Comparison of ENCODE assay signal across 19 cellular contexts in genomic region chr18:62848946-62849345, GRCh38.
"Had no signal": no experiment of that assay in that cellular context is flagged by ENCODE, and none has a peak within 500 bp of the region (broad histone marks: within the 10 kb centered on the region; RNA-seq: fewer than 3 reads in every experiment).

No MANE protein-coding gene starts in this region.

- H3K27ac Mint-ChIP-seq: activated CD4-positive, alpha-beta memory T cell treated with anti-CD3 and anti-CD28 coated beads, Interleukin-2, amount 10 ng/mL, durations not matched to agents 7 days and 5 days; activated naive CD8-positive, alpha-beta T cell treated with anti-CD3 and anti-CD28 coated beads, Interleukin-2, amount 10 ng/mL, durations not matched to agents 7 days and 5 days; activated T-cell treated with anti-CD3 and anti-CD28 coated beads, Interleukin-2, amount 50 U/mL, for 24 hours; activated T-helper 2 cell treated with anti-CD3 and anti-CD28 coated beads, Interferon-gamma antibody, Interleukin-2, Interleukin-4, amounts not matched to agents 10 μg/mL and 5 μg/mL and 100 μg/mL, durations not matched to agents 14 hours and 24 hours and 36 hours; brain; nephron; T-cell had no signal

- H3K9me3 Mint-ChIP-seq: activated CD4-positive, alpha-beta memory T cell treated with anti-CD3 and anti-CD28 coated beads, Interleukin-2, amount 10 ng/mL, durations not matched to agents 7 days and 5 days; activated naive CD8-positive, alpha-beta T cell treated with anti-CD3 and anti-CD28 coated beads, Interleukin-2, amount 10 ng/mL, durations not matched to agents 7 days and 5 days; activated T-cell treated with anti-CD3 and anti-CD28 coated beads, Interleukin-2, amount 50 U/mL, for 24 hours; activated T-helper 2 cell treated with anti-CD3 and anti-CD28 coated beads, Interferon-gamma antibody, Interleukin-2, Interleukin-4, amounts not matched to agents 10 μg/mL and 5 μg/mL and 100 μg/mL, durations not matched to agents 14 hours and 24 hours and 36 hours; brain; nephron; T-cell had no signal

- H3K27me3 Mint-ChIP-seq: activated CD4-positive, alpha-beta memory T cell treated with anti-CD3 and anti-CD28 coated beads, Interleukin-2, amount 10 ng/mL, durations not matched to agents 7 days and 5 days; activated naive CD8-positive, alpha-beta T cell treated with anti-CD3 and anti-CD28 coated beads, Interleukin-2, amount 10 ng/mL, durations not matched to agents 7 days and 5 days; activated T-cell treated with anti-CD3 and anti-CD28 coated beads, Interleukin-2, amount 50 U/mL, for 24 hours; brain; T-cell had no signal

- H3K27ac ChIP-seq: sigmoid colon, spleen, thyroid gland had no signal

- H3K4me1 Mint-ChIP-seq: nephron had no signal

- H3K36me3 ChIP-seq: sigmoid colon, spleen, thyroid gland had no signal

- H3K4me3 ChIP-seq: dorsolateral prefrontal cortex, lung, sigmoid colon, spleen, thyroid gland had no signal

- H3K36me3 Mint-ChIP-seq: T-cell had no signal

- ATAC-seq: T-cell had no signal

- H3K4me1 ChIP-seq: sigmoid colon, thyroid gland had no signal

- DNase-seq: activated CD4-positive, alpha-beta memory T cell treated with anti-CD3 and anti-CD28 coated beads, Interleukin-2, amount 10 ng/mL, durations not matched to agents 7 days and 5 days; activated CD4-positive, alpha-beta T cell treated with anti-CD3 and anti-CD28 coated beads for 48 hours; activated CD4-positive, CD25-positive, alpha-beta regulatory T cell; activated naive CD4-positive, alpha-beta T cell treated with Interleukin-2 at 50 U/mL for 16 hours; activated naive CD8-positive, alpha-beta T cell treated with anti-CD3 and anti-CD28 coated beads, Interleukin-2, amount 10 ng/mL, durations not matched to agents 7 days and 5 days; activated T-cell treated with anti-CD3 and anti-CD28 coated beads, Interleukin-2, amount 50 U/mL, for 24 hours; amygdala; central memory CD4-positive, alpha-beta T cell; dorsolateral prefrontal cortex; midbrain; sigmoid colon; spleen; stimulated activated naive CD4-positive, alpha-beta T cell; T-cell; thyroid gland had no signal

- H3K4me3 Mint-ChIP-seq: activated CD4-positive, alpha-beta memory T cell treated with anti-CD3 and anti-CD28 coated beads, Interleukin-2, amount 10 ng/mL, durations not matched to agents 7 days and 5 days; activated naive CD8-positive, alpha-beta T cell treated with anti-CD3 and anti-CD28 coated beads, Interleukin-2, amount 10 ng/mL, durations not matched to agents 7 days and 5 days; activated T-cell treated with anti-CD3 and anti-CD28 coated beads, Interleukin-2, amount 50 U/mL, for 24 hours; brain; nephron; T-cell had no signal

- H3K9me3 ChIP-seq: sigmoid colon, spleen, thyroid gland had no signal
